18 cellular contexts compared by ENCODE assay signal in genomic region chr10:78417425-78418370, GRCh38.
"Had no signal": no experiment of that assay in that cellular context is flagged by ENCODE, and none has a peak within 500 bp of the region (broad histone marks: within the 10 kb centered on the region; RNA-seq: fewer than 3 reads in every experiment).

No MANE protein-coding gene starts in this region.

- H3K27ac ChIP-seq: adrenal gland, parathyroid adenoma, tibial artery had no signal

- H3K4me3 ChIP-seq: adrenal gland, mucosa of descending colon, tibial artery had no signal

- H3K9me3 ChIP-seq: adrenal gland, mucosa of descending colon, tibial artery had no signal

- H3K27me3 ChIP-seq: adrenal gland, tibial artery had no signal

- ATAC-seq: activated naive CD4-positive, alpha-beta T cell treated with anti-CD3 and anti-CD28 coated beads, Interleukin-2, amount 50 U/mL, for 72 hours; activated T-cell treated with anti-CD3 and anti-CD28 coated beads, Interleukin-2, amount 50 U/mL, for 4 hours; mucosa of descending colon had no signal

- DNase-seq: activated CD4-positive, alpha-beta T cell treated with anti-CD3 and anti-CD28 coated beads, Interleukin-2, amount 50 U/mL, for 1 hour; activated CD4-positive, CD25-positive, alpha-beta regulatory T cell treated with anti-CD3 and anti-CD28 coated beads, Interleukin-2, amount 50 U/mL, for 72 hours; activated CD8-positive, alpha-beta memory T cell treated with anti-CD3 and anti-CD28 coated beads, Interleukin-2, amount 50 U/mL, for 4 hours; activated gamma-delta T cell; activated T-cell treated with anti-CD3 and anti-CD28 coated beads, Interleukin-2, amount 50 U/mL, for 4 hours; foreskin melanocyte; glutamatergic neuron; hippocampal formation; mucosa of descending colon; naive B cell; stimulated activated CD4-positive, alpha-beta T cell treated with anti-CD3 and anti-CD28 coated beads, Interleukin-2, amount 100 ng/mL, for 24 hours; stimulated activated naive CD4-positive, alpha-beta T cell treated with Interleukin-2 at 50 U/mL for 16 hours; substantia nigra; T1000 had no signal

- H3K4me1 ChIP-seq: adrenal gland had no signal
